1 cellular context compared by ENCODE assay signal in genomic region chr1:30117685-30118084, GRCh38.
TF ChIP-seq lines count a peak whose summit lies in the region.

No MANE protein-coding gene starts in this region.

TF ChIP-seq in A549, 52 proteins besides CTCF, POLR2A, EP300 and RAD21 (continued from another document):
- TF ChIP-seq USF2 (IDR thresholded peaks at IDR 0.05) (peak; percentile 66), RFX5 (IDR thresholded peaks at IDR 0.05) (no peak)
